In genomic region chr3:61772439-61772838, GRCh38 we compare ENCODE assay signal across 19 cellular contexts.
"Had no signal": no experiment of that assay in that cellular context is flagged by ENCODE, and none has a peak within 500 bp of the region (broad histone marks: within the 10 kb centered on the region; RNA-seq: fewer than 3 reads in every experiment).

No MANE protein-coding gene starts in this region.

- H3K4me3 Mint-ChIP-seq: activated CD4-positive, alpha-beta T cell treated with anti-CD3 and anti-CD28 coated beads, Interleukin-2, amount 10 ng/mL, durations not matched to agents 24 days and 14 days; activated CD8-positive, alpha-beta T cell treated with anti-CD3 and anti-CD28 coated beads, Interleukin-2, amount 10 ng/mL, durations not matched to agents 7 days and 5 days; activated naive CD8-positive, alpha-beta T cell; endodermal cell; naive B cell; neural progenitor cell; stimulated activated effector memory CD8-positive, alpha-beta T cell treated with anti-CD3 and anti-CD28 coated beads, Interleukin-12 subunit alpha, Interleukin-12 subunit beta, amount 100 ng/mL, for 72 hours had no signal

- H3K9me3 ChIP-seq: lower lobe of right lung, pancreas had no signal

- H3K9me3 Mint-ChIP-seq: activated CD4-positive, alpha-beta T cell treated with anti-CD3 and anti-CD28 coated beads, Interleukin-2, amount 10 ng/mL, durations not matched to agents 24 days and 14 days; endodermal cell; neural progenitor cell had no signal

- ATAC-seq: activated CD8-positive, alpha-beta T cell treated with anti-CD3 and anti-CD28 coated beads, Interleukin-2, amount 10 ng/mL, durations not matched to agents 7 days and 5 days; left cardiac atrium; lower lobe of right lung; pancreas; stimulated activated effector memory CD8-positive, alpha-beta T cell treated with anti-CD3 and anti-CD28 coated beads, Interleukin-12 subunit alpha, Interleukin-12 subunit beta, amount 100 ng/mL, for 72 hours had no signal

- H3K36me3 ChIP-seq: lower lobe of right lung, neural progenitor cell, pancreas had no signal

- FAIRE-seq: pancreas had no signal

- H3K4me1 Mint-ChIP-seq: activated CD4-positive, alpha-beta T cell treated with anti-CD3 and anti-CD28 coated beads, Interleukin-2, amount 10 ng/mL, durations not matched to agents 24 days and 14 days; naive B cell; stimulated activated effector memory CD8-positive, alpha-beta T cell treated with anti-CD3 and anti-CD28 coated beads, Interleukin-12 subunit alpha, Interleukin-12 subunit beta, amount 100 ng/mL, for 72 hours had no signal

- H3K36me3 Mint-ChIP-seq: activated naive CD8-positive, alpha-beta T cell; naive B cell; stimulated activated effector memory CD8-positive, alpha-beta T cell treated with anti-CD3 and anti-CD28 coated beads, Interleukin-12 subunit alpha, Interleukin-12 subunit beta, amount 100 ng/mL, for 72 hours had no signal

- H3K27me3 Mint-ChIP-seq: activated CD4-positive, alpha-beta T cell treated with anti-CD3 and anti-CD28 coated beads, Interleukin-2, amount 10 ng/mL, durations not matched to agents 24 days and 14 days; naive B cell had no signal

- H3K27me3 ChIP-seq: dorsolateral prefrontal cortex, neural progenitor cell, pancreas had no signal

- H3K27ac Mint-ChIP-seq: activated CD4-positive, alpha-beta T cell treated with anti-CD3 and anti-CD28 coated beads, Interleukin-2, amount 10 ng/mL, durations not matched to agents 24 days and 14 days; activated CD8-positive, alpha-beta T cell treated with anti-CD3 and anti-CD28 coated beads, Interleukin-2, amount 10 ng/mL, durations not matched to agents 7 days and 5 days; activated naive CD8-positive, alpha-beta T cell; endodermal cell; naive B cell; neural progenitor cell; stimulated activated effector memory CD8-positive, alpha-beta T cell treated with anti-CD3 and anti-CD28 coated beads, Interleukin-12 subunit alpha, Interleukin-12 subunit beta, amount 100 ng/mL, for 72 hours had no signal

- H3K27ac ChIP-seq: dorsolateral prefrontal cortex, lower lobe of right lung, neural progenitor cell, pancreas had no signal

- DNase-seq: activated CD4-positive, alpha-beta T cell treated with anti-CD3 and anti-CD28 coated beads, Interleukin-2, amount 10 ng/mL, durations not matched to agents 24 days and 14 days; activated CD4-positive, CD25-positive, alpha-beta regulatory T cell; activated CD8-positive, alpha-beta memory T cell treated with anti-CD3 and anti-CD28 coated beads, Interleukin-2, amount 50 U/mL, for 4 hours; activated CD8-positive, alpha-beta T cell treated with anti-CD3 and anti-CD28 coated beads, Interleukin-2, amount 10 ng/mL, durations not matched to agents 7 days and 5 days; activated gamma-delta T cell treated with Interleukin-2 at 50 U/mL for 16 hours; amygdala; dorsolateral prefrontal cortex; endodermal cell; foreskin melanocyte; head of caudate nucleus; left cardiac atrium; lower lobe of right lung; midbrain; naive B cell; pancreas; SW 1271 had no signal

- H3K4me3 ChIP-seq: dorsolateral prefrontal cortex, lower lobe of right lung, neural progenitor cell, pancreas had no signal

- H3K4me1 ChIP-seq: lower lobe of right lung, pancreas had no signal
